7 cellular contexts compared by ENCODE assay signal in genomic region chr12:82527165-82527780, GRCh38.
DNase-seq lines count a peak whose midpoint lies in the region; ATAC-seq, FAIRE-seq and TF ChIP-seq lines count a peak whose summit lies in the region.

No MANE protein-coding gene starts in this region.

- CTCF ChIA-PET in GM12878 (lab: Yijun Ruan, JAX) = interaction anchor here (0.5 to 3.9 kb wide), 22 partner anchors 11 to 1976 kb away, joined by 3 to 53 read pairs (median 4); partner anchors contain the start of gene TMTC2

- H3K36me3 ChIP-seq in GM12878 (ENCODE audit: control insufficient read depth in 2 of 2, insufficient read depth in 2 of 2, low read length in 1 of 2) (no peaks in the 10 kb centered on the region), kidney (ENCODE audit: control insufficient read depth in 1 of 2, insufficient read depth in 2 of 2, low read length in 2 of 2) (no peaks in the 10 kb centered on the region), thoracic aorta (no peaks in the 10 kb centered on the region)

- H3K27ac ChIP-seq in GM12878 (ENCODE audit: control insufficient read depth, insufficient read depth) = no peak overlapping the region
- no peak overlapping the region for H3K27ac ChIP-seq in kidney (ENCODE audit: low read depth in 2 of 2, low read length in 2 of 2)
- H3K27ac ChIP-seq in thoracic aorta = no peak overlapping the region

- TF ChIP-seq EP300 in GM12878 (IDR thresholded peaks at IDR 0.05; ENCODE audit: borderline replicate concordance in 1 of 2, control insufficient read depth in 1 of 2, low read depth in 2 of 2, low read length in 2 of 2) = no peak

- RAD21 ChIA-PET in GM12878 (lab: Charles Lee; ENCODE audit: unreplicated experiment) = interaction anchor here (0.6 to 3.4 kb wide), 12 partner anchors 67 to 1313 kb away, joined by 3 to 38 read pairs (median 6); partner anchors contain the start of gene TMTC2

- TF ChIP-seq POLR2A in GM12878 (IDR thresholded peaks at IDR 0.05; ENCODE audit: low read depth, low read length) = no peak

- ATAC-seq in GM19351 (IDR thresholded peaks at IDR 0.05; ENCODE audit: unreplicated experiment) (peak; percentile 83), HG03442 (IDR thresholded peaks at IDR 0.05; ENCODE audit: unreplicated experiment) (peak; percentile 73), GM12878 (peak; percentile 80), thoracic aorta (ENCODE audit: insufficient number of reproducible peaks, low FRiP score, low read depth) (no peak)

- no peaks in the 10 kb centered on the region for H4K20me1 ChIP-seq in GM12878 (ENCODE audit: control insufficient read depth, insufficient read depth)

- no peak overlapping the region for H3K4me3 ChIP-seq in GM12878
- H3K4me3 ChIP-seq in kidney (ENCODE audit: low read length in 2 of 2) = peak overlapping the region in 1 of 2 donors; percentile 20
- H3K4me3 ChIP-seq in thoracic aorta = no peak overlapping the region

- H3K9me3 ChIP-seq in GM12878 (replicated peaks; ENCODE audit: control insufficient read depth, insufficient read depth, low read length) (no peaks in the 10 kb centered on the region), kidney (ENCODE audit: control insufficient read depth in 1 of 2, low read length in 2 of 2) (no peaks in the 10 kb centered on the region), thoracic aorta (no peaks in the 10 kb centered on the region)

- no peaks in the 10 kb centered on the region for H3K27me3 ChIP-seq in GM12878 (replicated peaks in 1 of 2; ENCODE audit: control insufficient read depth in 2 of 2, insufficient read depth in 2 of 2, low read length in 1 of 2)
- H3K27me3 ChIP-seq in thoracic aorta (replicated peaks; ENCODE audit: insufficient read depth) = no peaks in the 10 kb centered on the region

- no peak overlapping the region for H3K4me2 ChIP-seq in GM12878 (ENCODE audit: control insufficient read depth, insufficient read depth)

- no peak overlapping the region for H3K9ac ChIP-seq in GM12878 (ENCODE audit: control insufficient read depth, insufficient read depth, low read length)
- H3K9ac ChIP-seq in kidney (ENCODE audit: low read length in 2 of 2) = no peak overlapping the region

- in situ Hi-C loops in GM12878 (cut with MboI) = loop anchor here (5.0 to 25.0 kb wide), 3 partner anchors 100 to 1985 kb away; no protein-coding TSS in a partner anchor

- peak; percentile 89 for FAIRE-seq in GM12878 (lab: Jason Lieb, UNC)
- peak; percentile 93 for FAIRE-seq in kidney (lab: Jason Lieb, UNC)

- TF ChIP-seq CTCF in GM12878 (IDR thresholded peaks at IDR 0.05 in 2 of 3, conservative IDR thresholded peaks at IDR 0.05 in 1 of 3; ENCODE audit: control insufficient read depth in 2 of 3, extremely low read depth in 1 of 3, insufficient read depth in 1 of 3, low read depth in 3 of 3, low read length in 3 of 3) (peak; percentile 83 to 92 (median 84)), kidney (IDR thresholded peaks at IDR 0.05; ENCODE audit: borderline replicate concordance, extremely low read depth, insufficient read depth) (peak; percentile 90), thoracic aorta (IDR thresholded peaks at IDR 0.05) (peak; percentile 49)

- H3K79me2 ChIP-seq in GM12878 (ENCODE audit: control insufficient read depth, insufficient read depth, low read length) = no peaks in the 10 kb centered on the region

- no peak overlapping the region for H2AFZ ChIP-seq in GM12878 (ENCODE audit: control insufficient read depth, low read depth, low read length)

- 10% methylated on average over 5 of the region's 5 CpGs for WGBS in GM12878 (ENCODE audit: insufficient coverage, insufficient replicate concordance, low lambda C conversion rate, missing lambda C conversion rate)

- POLR2A ChIA-PET in GM12878 (lab: Charles Lee) = interaction anchor here (0.6 kb wide), 1 partner anchor 159 kb away, joined by 3 read pairs; no protein-coding TSS in a partner anchor

- H3K4me1 ChIP-seq in GM12878 (ENCODE audit: control insufficient read depth, insufficient read depth, low read length) (no peaks in the 10 kb centered on the region), kidney (ENCODE audit: control insufficient read depth in 1 of 2, insufficient read depth in 1 of 2, low read depth in 1 of 2, low read length in 2 of 2) (peaks cover 2 to 20% of the 10 kb centered on the region in 2 donors), thoracic aorta (ENCODE audit: control insufficient read depth in 1 of 2, low read depth in 2 of 2) (no peaks in the 10 kb centered on the region)

- SMC1A ChIA-PET in GM12878 (lab: Charles Lee; ENCODE audit: uncharacterized antibody, unreplicated experiment) = interaction anchor here (0.9 to 3.9 kb wide), 13 partner anchors 9 to 158 kb away, joined by 3 to 78 read pairs (median 5); partner anchors contain the start of gene TMTC2

- DNase-seq in DMS53 (lab: John Stamatoyannopoulos, UW) (peak; percentile 92), NCI-H69 (lab: John Stamatoyannopoulos, UW) (peak; percentile 83), GM12878 (ENCODE audit: low read depth, low spot score) (no peak), kidney (no peak), thoracic aorta (ENCODE audit: low spot score) (no peak)

- intact Hi-C loops in GM12878 (cut with micrococcal nuclease; ENCODE audit: unreplicated experiment) = loop anchor here (1.0 kb wide), 2 partner anchors 101 to 158 kb away; no protein-coding TSS in a partner anchor
- intact Hi-C loops in kidney (cut with DNase I) = no loop called here

- peak; percentile 97 for TF ChIP-seq RAD21 in GM12878 (IDR thresholded peaks at IDR 0.05; ENCODE audit: insufficient read depth, low read depth, low read length)

- BruUV-seq in GM12878 (replicated peaks; lab: Mats Ljungman, UMichigan) = no TSS peak

TF ChIP-seq in GM12878, 131 proteins besides CTCF, POLR2A, EP300 and RAD21:
- TF ChIP-seq RUNX3 (IDR thresholded peaks at IDR 0.05; ENCODE audit: low read length) (0 out of 2 replicates have a peak, but pooled peaks have one; percentile 17), SMARCA5 (IDR thresholded peaks at IDR 0.05) (peak; percentile 29; the same call in 1 of the 2 replicates), BCL11A (IDR thresholded peaks at IDR 0.05; ENCODE audit: low read depth, low read length) (no peak), SMC3 (IDR thresholded peaks at IDR 0.05; ENCODE audit: borderline replicate concordance, low read length) (peak; percentile 93), SKIL (IDR thresholded peaks at IDR 0.05; ENCODE audit: low read depth, poor library complexity, severe bottlenecking) (peak; percentile 62), ZNF384 (IDR thresholded peaks at IDR 0.05; ENCODE audit: borderline replicate concordance, low read depth, low read length) (peak; percentile 88), HDGF (IDR thresholded peaks at IDR 0.05) (no peak), RAD51 (IDR thresholded peaks at IDR 0.05) (0 out of 2 replicates have a peak, but pooled peaks have one; percentile 24), ETV6 (conservative IDR thresholded peaks at IDR 0.05 in 1 of 2, IDR thresholded peaks at IDR 0.05 in 1 of 2; ENCODE audit: borderline replicate concordance in 1 of 2, low read depth in 1 of 2) (no peak), YY1 (IDR thresholded peaks at IDR 0.05; ENCODE audit: low read depth, low read length) (peak; percentile 41; the same call in 1 of the 2 replicates), ZNF592 (IDR thresholded peaks at IDR 0.05) (0 out of 2 replicates have a peak, but pooled peaks have one; percentile 47)

Comparison
In these comparisons a context has a peak if more than half of its experiments do, and no peak if none do; other contexts are left out.
1. DNase-seq: peak in DMS53 (single experiment) and NCI-H69 (single experiment); none in GM12878 (single experiment), kidney (single experiment) and thoracic aorta (single experiment).
2. Peak in every context shown above with its lines, with median percentiles within 50 percentile points of each other: CTCF ChIP-seq.